16 cellular contexts compared by ENCODE assay signal in the genomic region with DNA sequence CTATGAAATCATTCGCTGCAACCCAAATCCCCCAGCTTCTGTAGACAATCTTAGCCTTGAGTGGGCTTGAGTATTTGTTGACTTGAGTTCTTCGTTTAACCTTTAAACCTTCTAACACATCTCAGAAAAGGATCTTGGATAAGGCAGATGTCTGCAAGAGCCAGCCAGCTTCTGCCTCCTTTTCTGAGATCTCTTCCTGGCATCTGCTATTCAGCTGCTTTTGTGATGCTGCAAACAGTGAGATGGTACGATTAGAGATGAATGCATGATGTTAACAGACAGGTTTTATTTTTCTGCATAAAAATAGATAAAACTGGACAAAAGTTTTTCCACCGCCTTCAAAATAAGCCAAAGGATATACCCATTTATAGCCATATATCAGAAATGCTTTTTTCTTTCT. TPM values are rescaled to one million over a fixed set of nuclear protein-coding genes. Genes with fewer than 3 reads are reported as not detected.
DNase-seq lines count a peak whose midpoint lies in the region; ATAC-seq and TF ChIP-seq lines count a peak whose summit lies in the region.
"Had no signal": no experiment of that assay in that cellular context is flagged by ENCODE, and none has a peak within 500 bp of the region (broad histone marks: within the 10 kb centered on the region; RNA-seq: fewer than 3 reads in every experiment).

No MANE protein-coding gene starts in this region.

- TF ChIP-seq CTCF in SK-N-SH (IDR thresholded peaks at IDR 0.05) (no peak), hepatocyte (IDR thresholded peaks at IDR 0.05; ENCODE audit: poor library complexity) (no peak), sigmoid colon (IDR thresholded peaks at IDR 0.05) (no peak), brain microvascular endothelial cell (IDR thresholded peaks at IDR 0.05; ENCODE audit: low read depth, low read length, missing control alignments) (no peak)
- TF ChIP-seq CTCF in activated CD8-positive, alpha-beta T cell treated with anti-CD3 and anti-CD28 coated beads for 36 hours (IDR thresholded peaks at IDR 0.05), result no peak

- POLR2A ChIA-PET in SK-N-SH (lab: Yijun Ruan, JAX), result no interaction called here
- POLR2A ChIA-PET in activated CD8-positive, alpha-beta T cell treated with anti-CD3 and anti-CD28 coated beads for 36 hours (lab: Charles Lee), result interaction anchor here (0.6 kb wide), 1 partner anchor 48 kb away, joined by 3 read pairs; no protein-coding TSS in a partner anchor

- no peaks in the 10 kb centered on the region for H3K9me3 Mint-ChIP-seq in activated CD8-positive, alpha-beta T cell treated with anti-CD3 and anti-CD28 coated beads for 36 hours
- H3K9me3 Mint-ChIP-seq: CD8-positive, alpha-beta T cell had no signal

- H2AFZ ChIP-seq in SK-N-SH (ENCODE audit: low read depth), result no peak overlapping the region
- H2AFZ ChIP-seq in hepatocyte, result no peak overlapping the region
- H2AFZ ChIP-seq: GM23248 had no signal

- in situ Hi-C loops in brain microvascular endothelial cell (cut with HindIII; ENCODE audit: low pct_ligation_motif_present, low sequenced_read_pairs), result no loop called here

- H3K9ac ChIP-seq in HUES48 (ENCODE audit: low read depth, low read length), result no peak overlapping the region
- H3K9ac ChIP-seq in SK-N-SH, result no peak overlapping the region
- H3K9ac ChIP-seq: GM23248 had no signal

- H3K4me3 ChIP-seq in HUES48 (ENCODE audit: low read depth, low read length) (no peak overlapping the region), SK-N-SH (ENCODE audit: low read depth in 2 of 2, low read length in 1 of 2) (no peak overlapping the region), hepatocyte (no peak overlapping the region), sigmoid colon (no peak overlapping the region), brain microvascular endothelial cell (ENCODE audit: low read depth, low read length) (no peak overlapping the region)
- H3K4me3 ChIP-seq: GM23248, SK-N-MC had no signal

- DNase-seq in SK-N-SH (no peak), hepatocyte (ENCODE audit: low spot score) (no peak), sigmoid colon (no peak), ureter (ENCODE audit: low spot score) (no peak), brain microvascular endothelial cell (no peak)
- no peak for DNase-seq in activated CD8-positive, alpha-beta T cell treated with anti-CD3 and anti-CD28 coated beads for 36 hours
- DNase-seq: CD8-positive, alpha-beta T cell; GF-D8; GM23248; Karpas-422; NCI-H2029; NCI-H526; PC-3 had no signal

- 68% methylated on average over 4 of the region's 4 CpGs for WGBS in SK-N-SH (ENCODE audit: low lambda C conversion rate)
- WGBS in hepatocyte (ENCODE audit: low lambda C conversion rate, missing lambda C conversion rate), result 62% methylated on average over 4 of the region's 4 CpGs
- 79 to 84% methylated on average over 4 of the region's 4 CpGs for WGBS in sigmoid colon, 2 donors

- TF ChIP-seq EP300 in SK-N-SH (IDR thresholded peaks at IDR 0.05; ENCODE audit: borderline replicate concordance in 1 of 2, low read depth in 1 of 2, low read length in 1 of 2) (no peak), sigmoid colon (IDR thresholded peaks at IDR 0.05) (no peak)

- H3K4me2 ChIP-seq in SK-N-SH (no peak overlapping the region), hepatocyte (no peak overlapping the region)

- no peaks in the 10 kb centered on the region for H3F3A ChIP-seq in SK-N-SH (replicated peaks; ENCODE audit: insufficient read depth)

- H3K36me3 Mint-ChIP-seq in activated CD8-positive, alpha-beta T cell treated with anti-CD3 and anti-CD28 coated beads for 36 hours (ENCODE audit: low read depth), result no peaks in the 10 kb centered on the region
- H3K36me3 Mint-ChIP-seq: CD8-positive, alpha-beta T cell had no signal

- H3K4me1 Mint-ChIP-seq in activated CD8-positive, alpha-beta T cell treated with anti-CD3 and anti-CD28 coated beads for 36 hours (ENCODE audit: low read depth), result peaks cover 2% of the 10 kb centered on the region

- H3K27me3 ChIP-seq in HUES48 (ENCODE audit: control insufficient read depth, insufficient read depth, low read length) (no peaks in the 10 kb centered on the region), SK-N-SH (ENCODE audit: insufficient read depth) (no peaks in the 10 kb centered on the region), hepatocyte (no peaks in the 10 kb centered on the region), sigmoid colon (no peaks in the 10 kb centered on the region), brain microvascular endothelial cell (replicated peaks) (no peaks in the 10 kb centered on the region)

- TF ChIP-seq POLR2A in sigmoid colon (IDR thresholded peaks at IDR 0.05), result no peak

- no peak overlapping the region for H3K27ac Mint-ChIP-seq in activated CD8-positive, alpha-beta T cell treated with anti-CD3 and anti-CD28 coated beads for 36 hours
- H3K27ac Mint-ChIP-seq: CD8-positive, alpha-beta T cell had no signal

- H3K79me2 ChIP-seq in SK-N-SH (ENCODE audit: insufficient read depth) (no peaks in the 10 kb centered on the region; the same call in 1 of the 2 replicates), hepatocyte (no peaks in the 10 kb centered on the region)

- H3K27ac ChIP-seq in HUES48 (ENCODE audit: low read depth, low read length), result peak overlapping the region; percentile 76
- peak overlapping the region in 1 of 2 experiments; percentile 4; a peak in 1 of 4 replicates for H3K27ac ChIP-seq in SK-N-SH (ENCODE audit: low read depth in 2 of 2, low read length in 1 of 2)
- H3K27ac ChIP-seq in hepatocyte, result peak overlapping the region; percentile 28
- H3K27ac ChIP-seq in sigmoid colon, result peak overlapping the region; percentile 94 to 99 (median 96)
- no peak overlapping the region for H3K27ac ChIP-seq in brain microvascular endothelial cell
- H3K27ac ChIP-seq: GM23248, SK-N-MC had no signal

- no peak for TF ChIP-seq RAD21 in SK-N-SH (IDR thresholded peaks at IDR 0.05; ENCODE audit: low read length)

- ATAC-seq in activated CD8-positive, alpha-beta T cell treated with anti-CD3 and anti-CD28 coated beads for 36 hours, result no peak
- no peak for ATAC-seq in HG03039 (IDR thresholded peaks at IDR 0.05; ENCODE audit: unreplicated experiment)
- ATAC-seq: CD8-positive, alpha-beta T cell; PC-3 had no signal

- H3K9me2 ChIP-seq in SK-N-SH (no peaks in the 10 kb centered on the region), hepatocyte (replicated peaks; ENCODE audit: insufficient read depth) (no peaks in the 10 kb centered on the region)

- peaks cover 5% of the 10 kb centered on the region for H3K27me3 Mint-ChIP-seq in activated CD8-positive, alpha-beta T cell treated with anti-CD3 and anti-CD28 coated beads for 36 hours

- H3K9me3 ChIP-seq in HUES48 (ENCODE audit: control insufficient read depth, insufficient read depth, low read length), result no peaks in the 10 kb centered on the region
- no peaks in the 10 kb centered on the region for H3K9me3 ChIP-seq in SK-N-SH
- H3K9me3 ChIP-seq in hepatocyte (ENCODE audit: low read depth), result no peaks in the 10 kb centered on the region
- H3K9me3 ChIP-seq in sigmoid colon, result no peaks in the 10 kb centered on the region

- H4K20me1 ChIP-seq in SK-N-SH (ENCODE audit: insufficient read depth) (no peaks in the 10 kb centered on the region), hepatocyte (ENCODE audit: insufficient read depth, poor library complexity, severe bottlenecking) (no peaks in the 10 kb centered on the region)

- CTCF ChIA-PET in SK-N-SH (lab: Yijun Ruan, JAX), result interaction anchor here (0.6 to 3.3 kb wide), 10 partner anchors 9 to 238 kb away, joined by 3 to 18 read pairs (median 8); no protein-coding TSS in a partner anchor
- CTCF ChIA-PET in activated CD8-positive, alpha-beta T cell treated with anti-CD3 and anti-CD28 coated beads for 36 hours (lab: Charles Lee), result no interaction called here

- no peak overlapping the region for H3K4me3 Mint-ChIP-seq in activated CD8-positive, alpha-beta T cell treated with anti-CD3 and anti-CD28 coated beads for 36 hours
- H3K4me3 Mint-ChIP-seq: CD8-positive, alpha-beta T cell had no signal

- H3K36me3 ChIP-seq in HUES48 (ENCODE audit: control insufficient read depth, insufficient read depth, low read length) (peaks cover 13% of the 10 kb centered on the region), SK-N-SH (replicated peaks in 1 of 2; ENCODE audit: control insufficient read depth in 1 of 2, insufficient read depth in 2 of 2, low read length in 1 of 2) (peaks cover 17 to 22% of the 10 kb centered on the region in 2 experiments), hepatocyte (replicated peaks; ENCODE audit: insufficient read depth, low read depth) (no peaks in the 10 kb centered on the region), sigmoid colon (peaks cover 15 to 61% (median 29%) of the 10 kb centered on the region in 4 donors), brain microvascular endothelial cell (replicated peaks) (peaks cover 1% of the 10 kb centered on the region)

- H3K4me1 ChIP-seq in HUES48 (ENCODE audit: control insufficient read depth, insufficient read depth, low read length) (peaks cover 40% of the 10 kb centered on the region), SK-N-SH (ENCODE audit: control insufficient read depth in 1 of 2, insufficient read depth in 2 of 2, low read depth in 1 of 2, low read length in 1 of 2) (peaks cover 3 to 16% of the 10 kb centered on the region in 2 experiments; a peak in 2 of 4 replicates), hepatocyte (ENCODE audit: insufficient read depth) (peaks cover 24% of the 10 kb centered on the region), sigmoid colon (peaks cover 0 to 100% (median 90%) of the 10 kb centered on the region in 4 donors)

- intact Hi-C loops in sigmoid colon (cut with DNase I), result no loop called here
- intact Hi-C loops in activated CD8-positive, alpha-beta T cell treated with anti-CD3 and anti-CD28 coated beads for 36 hours (cut with micrococcal nuclease), result no loop called here

RNA-seq across cellular contexts. Expression of gene NRP2, which starts 37.6 kb away (rescaled TPM):
- polyA plus RNA-seq in SK-N-SH (2012; rRNA removed) (66.9 and 68.8 TPM in 2 replicates), hepatocyte (61.0 and 74.6 TPM in 2 replicates), sigmoid colon (10 to 100 TPM in 1 of 3 donors, 1 to 10 TPM in 2; 2.5 to 13.6 (median 7.8) TPM)
- polyA plus RNA-seq in SK-N-SH (2012; cell fraction: cytosol; rRNA removed), result 47.4 and 57.6 TPM in 2 replicates
- 48.8 and 59.3 TPM in 2 replicates for polyA plus RNA-seq in SK-N-SH (2012; cell fraction: nucleus; rRNA removed)
- total RNA-seq in hepatocyte (60.2 and 79.2 TPM in 2 replicates), sigmoid colon (100 to 1,000 TPM; 207 to 348 (median 237) TPM), ureter (55.8 TPM)
- total RNA-seq in activated CD8-positive, alpha-beta T cell treated with anti-CD3 and anti-CD28 coated beads for 36 hours, result 1 to 10 TPM in 1 of 2 experiments, under 1 TPM in 1; 0.63 to 1.6 TPM
- total RNA-seq: CD8-positive, alpha-beta T cell had no signal

Comparison
In these comparisons a context has a peak if more than half of its experiments do, and no peak if none do; other contexts are left out.
1. RNA of gene NRP2, which starts 37.6 kb away (total RNA-seq): 207 to 348 TPM in sigmoid colon, 60.2 to 79.2 TPM in hepatocyte and 55.8 TPM in ureter (single experiment); 0.63 to 1.6 TPM in activated CD8-positive, alpha-beta T cell treated with anti-CD3 and anti-CD28 coated beads for 36 hours; every median in the first group is over 10 times any median in the second.